1 cellular context compared by ENCODE assay signal in the genomic region with DNA sequence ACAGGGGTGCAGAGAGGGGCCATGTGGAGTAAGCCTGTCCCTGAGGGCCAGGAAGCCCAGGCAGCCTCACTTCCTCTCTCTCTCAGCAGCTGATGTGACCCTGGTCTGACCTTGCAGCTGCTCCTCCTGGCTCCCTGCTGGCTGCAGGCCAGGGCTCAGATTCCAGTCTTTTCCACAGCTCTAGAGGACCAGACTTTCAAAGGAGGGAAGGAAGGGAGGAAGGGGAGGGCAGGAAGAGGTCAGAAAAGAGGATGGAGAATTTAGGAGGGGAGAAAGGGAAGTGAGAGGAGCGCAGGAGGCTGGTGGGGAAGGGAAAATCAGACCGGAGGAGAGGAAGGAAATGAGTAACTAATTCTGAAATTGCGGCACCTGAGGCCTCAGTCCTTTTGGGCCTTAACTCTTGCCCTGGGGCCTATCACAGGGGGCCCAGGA.
TF ChIP-seq lines count a peak whose summit lies in the region.

No MANE protein-coding gene starts in this region.

TF ChIP-seq in H1, 55 proteins besides CTCF, POLR2A, EP300 and RAD21 (continued from another document):
- TF ChIP-seq, protein P1, sequence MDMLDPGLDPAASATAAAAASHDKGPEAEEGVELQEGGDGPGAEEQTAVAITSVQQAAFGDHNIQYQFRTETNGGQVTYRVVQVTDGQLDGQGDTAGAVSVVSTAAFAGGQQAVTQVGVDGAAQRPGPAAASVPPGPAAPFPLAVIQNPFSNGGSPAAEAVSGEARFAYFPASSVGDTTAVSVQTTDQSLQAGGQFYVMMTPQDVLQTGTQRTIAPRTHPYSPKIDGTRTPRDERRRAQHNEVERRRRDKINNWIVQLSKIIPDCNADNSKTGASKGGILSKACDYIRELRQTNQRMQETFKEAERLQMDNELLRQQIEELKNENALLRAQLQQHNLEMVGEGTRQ (IDR thresholded peaks at IDR 0.05; ENCODE audit: low read length), result no peak
- TF ChIP-seq NRF1 (IDR thresholded peaks at IDR 0.05; ENCODE audit: low read depth, low read length), result no peak
- TF ChIP-seq RXRA (IDR thresholded peaks at IDR 0.05; ENCODE audit: insufficient read depth, low read depth, low read length), result peak; percentile 93
- TF ChIP-seq POLR2AphosphoS5 (IDR thresholded peaks at IDR 0.05; ENCODE audit: low read depth, low read length), result no peak
- TF ChIP-seq SP4 (IDR thresholded peaks at IDR 0.05; ENCODE audit: low read length), result no peak
- no peak for TF ChIP-seq SIN3A (conservative IDR thresholded peaks at IDR 0.05 in 1 of 2, IDR thresholded peaks at IDR 0.05 in 1 of 2; ENCODE audit: low read depth in 1 of 2, low read length in 2 of 2)
